8 cellular contexts compared by ENCODE assay signal in genomic region chr1:154969246-154969645, GRCh38. TPM values are rescaled to one million over a fixed set of nuclear protein-coding genes. Genes with fewer than 3 reads are reported as not detected.
DNase-seq lines count a peak whose midpoint lies in the region; ATAC-seq, FAIRE-seq and TF ChIP-seq lines count a peak whose summit lies in the region.

No MANE protein-coding gene starts in this region.

- FAIRE-seq in endothelial cell of umbilical vein (lab: Jason Lieb, UNC) = no peak

- H3K4me1 ChIP-seq in BLaER1 (peaks cover 65% of the 10 kb centered on the region), Panc1 (ENCODE audit: control insufficient read depth, insufficient read depth, low read length) (peaks cover 43% of the 10 kb centered on the region), endothelial cell of umbilical vein (ENCODE audit: control insufficient read depth, extremely low read depth, insufficient read depth, low read length) (peaks cover 66% of the 10 kb centered on the region), neuronal stem cell (ENCODE audit: control insufficient read depth in 2 of 2, insufficient read depth in 1 of 2, low read depth in 1 of 2, low read length in 2 of 2) (peaks cover 27 to 30% of the 10 kb centered on the region in 2 donors)

- peaks cover 58% of the 10 kb centered on the region for H3K79me2 ChIP-seq in endothelial cell of umbilical vein (ENCODE audit: control insufficient read depth, insufficient read depth, low read length)

- no TSS peak for BruUV-seq in Panc1 (replicated peaks; lab: Mats Ljungman, UMichigan)
- BruUV-seq in endothelial cell of umbilical vein (replicated peaks; lab: Mats Ljungman, UMichigan) = no TSS peak

- peak overlapping the region; percentile 40 for H3K18ac ChIP-seq in neuronal stem cell (ENCODE audit: low read length)

- no peak overlapping the region for H2BK5ac ChIP-seq in neuronal stem cell (ENCODE audit: low read length)

- H3K14ac ChIP-seq in neuronal stem cell (ENCODE audit: low read length) = no peak overlapping the region

- no peaks in the 10 kb centered on the region for H3K27me3 ChIP-seq in BLaER1
- H3K27me3 ChIP-seq in Panc1 (ENCODE audit: control insufficient read depth, insufficient read depth, low read length) = no peaks in the 10 kb centered on the region
- H3K27me3 ChIP-seq in endothelial cell of umbilical vein (ENCODE audit: control insufficient read depth in 2 of 2, insufficient read depth in 2 of 2, low read length in 2 of 2) = no peaks in the 10 kb centered on the region
- H3K27me3 ChIP-seq in neuronal stem cell (ENCODE audit: control insufficient read depth in 3 of 3, insufficient read depth in 3 of 3, low read depth in 1 of 3, low read length in 3 of 3) = no peaks in the 10 kb centered on the region

- H4K20me1 ChIP-seq in BLaER1 = peaks cover 48% of the 10 kb centered on the region
- no peaks in the 10 kb centered on the region for H4K20me1 ChIP-seq in endothelial cell of umbilical vein (replicated peaks; ENCODE audit: control insufficient read depth, extremely low read depth, insufficient read depth, low read length)

- H3K23ac ChIP-seq in neuronal stem cell (ENCODE audit: low read depth, low read length, poor library complexity) = peak overlapping the region; percentile 25

- peak overlapping the region; percentile 22 for H2BK15ac ChIP-seq in neuronal stem cell (ENCODE audit: low read length)

- no peak overlapping the region for H4K8ac ChIP-seq in neuronal stem cell (ENCODE audit: low read depth, low read length)

- peaks cover 55% of the 10 kb centered on the region for H3K36me3 ChIP-seq in BLaER1
- peaks cover 6% of the 10 kb centered on the region for H3K36me3 ChIP-seq in Panc1 (ENCODE audit: control insufficient read depth, insufficient read depth, low read length)
- peaks cover 19 to 27% of the 10 kb centered on the region in 2 experiments for H3K36me3 ChIP-seq in endothelial cell of umbilical vein (ENCODE audit: control insufficient read depth in 2 of 2, extremely low read depth in 1 of 2, insufficient read depth in 2 of 2, low read length in 2 of 2)
- H3K36me3 ChIP-seq in neuronal stem cell (replicated peaks in 1 of 2; ENCODE audit: control insufficient read depth in 2 of 2, insufficient read depth in 2 of 2, low read length in 2 of 2) = peaks cover 19 to 48% of the 10 kb centered on the region in 2 donors

- H3K27ac ChIP-seq in BLaER1 (peak overlapping the region; percentile 83), Panc1 (ENCODE audit: low read length) (peak overlapping the region; percentile 98), endothelial cell of umbilical vein (ENCODE audit: insufficient read depth, low read depth, low read length) (peak overlapping the region; percentile 99), neuronal stem cell (replicated peaks; ENCODE audit: low read length) (no peak overlapping the region)

- CTCF ChIA-PET in Panc1 (lab: Charles Lee) = interaction anchor here (0.6 kb wide), 1 partner anchor 91 kb away, joined by 11 read pairs; no protein-coding TSS in a partner anchor
- CTCF ChIA-PET in endothelial cell of umbilical vein (lab: Charles Lee) = interaction anchor here (1.3 to 8.5 kb wide), 6 partner anchors 8 to 82 kb away, joined by 4 to 81 read pairs (median 22); partner anchors contain the start of genes ADAM15, PBXIP1 and PYGO2

- H2BK120ac ChIP-seq in neuronal stem cell (ENCODE audit: low read depth, low read length) = no peak overlapping the region

- dilution Hi-C loops in endothelial cell of umbilical vein (cut with MboI; ENCODE audit: extremely low pct_ligation_motif_present, low sequenced_read_pairs) = no loop called here

- peak overlapping the region; percentile 62 for H3K4me3 ChIP-seq in BLaER1
- peak overlapping the region; percentile 77 to 88 for H3K4me3 ChIP-seq in Panc1 (ENCODE audit: low read depth in 2 of 2, low read length in 2 of 2)
- H3K4me3 ChIP-seq in endothelial cell of umbilical vein (replicated peaks in 1 of 3; ENCODE audit: insufficient read depth in 1 of 3, low read depth in 1 of 3, low read length in 3 of 3) = peak overlapping the region; percentile 64 to 78 (median 70)
- peak overlapping the region; percentile 50 to 77 for H3K4me3 ChIP-seq in neuronal stem cell (ENCODE audit: low read length in 2 of 2)

- H3K9me3 ChIP-seq in BLaER1 = no peaks in the 10 kb centered on the region
- no peaks in the 10 kb centered on the region for H3K9me3 ChIP-seq in Panc1 (ENCODE audit: control insufficient read depth, insufficient read depth, low read depth, low read length)
- H3K9me3 ChIP-seq in endothelial cell of umbilical vein (replicated peaks; ENCODE audit: control insufficient read depth, insufficient read depth, low read length) = no peaks in the 10 kb centered on the region
- H3K9me3 ChIP-seq in neuronal stem cell (replicated peaks in 1 of 2; ENCODE audit: control insufficient read depth in 2 of 2, insufficient read depth in 1 of 2, low read depth in 1 of 2, low read length in 2 of 2) = no peaks in the 10 kb centered on the region

- H2AFZ ChIP-seq in endothelial cell of umbilical vein (ENCODE audit: low read depth, low read length) = no peak overlapping the region
- no peak overlapping the region for H2AFZ ChIP-seq in neuronal stem cell (ENCODE audit: low read length)

- H3K9ac ChIP-seq in BLaER1 (peak overlapping the region; percentile 77), endothelial cell of umbilical vein (replicated peaks; ENCODE audit: extremely low read depth, insufficient read depth, low read length) (peak overlapping the region; percentile 57), neuronal stem cell (ENCODE audit: low read depth, low read length, poor library complexity) (peak overlapping the region; percentile 80)

- no peak for TF ChIP-seq POLR2A in endothelial cell of umbilical vein (IDR thresholded peaks at IDR 0.05; ENCODE audit: low read depth, low read length)

- H3K9me1 ChIP-seq in endothelial cell of umbilical vein (replicated peaks; ENCODE audit: control insufficient read depth, extremely low read depth, insufficient read depth, low read length) = no peaks in the 10 kb centered on the region

- POLR2A ChIA-PET in Panc1 (lab: Charles Lee) (no interaction called here), endothelial cell of umbilical vein (lab: Charles Lee) (no interaction called here)

- TF ChIP-seq CTCF in Panc1 (IDR thresholded peaks at IDR 0.05) (no peak), endothelial cell of umbilical vein (IDR thresholded peaks at IDR 0.05; ENCODE audit: extremely low read depth in 1 of 2, insufficient read depth in 1 of 2, low read depth in 1 of 2, low read length in 2 of 2) (no peak)

- peak overlapping the region; percentile 34 for H2AK5ac ChIP-seq in neuronal stem cell (ENCODE audit: low read depth, low read length)

- ATAC-seq in Panc1 = no peak
- ATAC-seq in GM21447 (IDR thresholded peaks at IDR 0.05; ENCODE audit: unreplicated experiment) = no peak

- no peak overlapping the region for H3K4ac ChIP-seq in neuronal stem cell (ENCODE audit: low read length)

- no CpG with 5 or more reads among the region's 5 CpGs for WGBS in neuronal stem cell (ENCODE audit: extremely low coverage in 2 of 2, insufficient read length in 2 of 2, insufficient replicate concordance in 1 of 2), 2 donors

- H3K4me2 ChIP-seq in BLaER1 (peak overlapping the region; percentile 97), endothelial cell of umbilical vein (ENCODE audit: insufficient read depth, low read length) (peak overlapping the region; percentile 80), neuronal stem cell (ENCODE audit: insufficient read depth, low read length, poor library complexity, severe bottlenecking) (peak overlapping the region; percentile 96)

- intact Hi-C loops in Panc1 (cut with micrococcal nuclease; ENCODE audit: unreplicated experiment) = no loop called here
- intact Hi-C loops in endothelial cell of umbilical vein (cut with micrococcal nuclease) = no loop called here

- H3K79me1 ChIP-seq in neuronal stem cell (ENCODE audit: low read depth, low read length) = peaks cover 9% of the 10 kb centered on the region

- H4K91ac ChIP-seq in neuronal stem cell (ENCODE audit: low read depth, low read length, poor library complexity) = no peak overlapping the region

- DNase-seq in Panc1 (ENCODE audit: low read depth, low spot score) = no peak
- no peak for DNase-seq in endothelial cell of umbilical vein (ENCODE audit: low read depth, low spot score)
- DNase-seq in neuronal stem cell (ENCODE audit: low spot score) = no peak
- no peak for DNase-seq in glomerular visceral epithelial cell (ENCODE audit: extremely low spot score)
- DNase-seq in ACHN = no peak
- no peak for DNase-seq in NCI-H526 treated with DMSO at 0.1 percent for 48 hours (lab: John Stamatoyannopoulos, UW)

- H2BK12ac ChIP-seq in neuronal stem cell (ENCODE audit: low read length) = no peak overlapping the region

- in situ Hi-C loops in Panc1 (cut with HindIII; ENCODE audit: low pct_unique_long_range_greater_than_20kb, low sequenced_read_pairs) = no loop called here
- in situ Hi-C loops in ACHN (cut with HindIII; ENCODE audit: low pct_ligation_motif_present, low pct_unique_long_range_greater_than_20kb, low sequenced_read_pairs) = no loop called here

RNA-seq across cellular contexts. Expression of gene SHC1, which starts 1.3 kb away (rescaled TPM):
- total RNA-seq in Panc1 (2021; ENCODE audit: unreplicated experiment) (373 TPM), endothelial cell of umbilical vein (286 and 316 TPM in 2 replicates)
- 479 TPM for polyA plus RNA-seq in Panc1 (2012; ENCODE audit: insufficient read length)
- polyA plus RNA-seq in endothelial cell of umbilical vein = 324 and 379 TPM in 2 replicates
- 270 and 289 TPM in 2 replicates for polyA plus RNA-seq in endothelial cell of umbilical vein (2011; cell fraction: cytosol; rRNA removed)
- 1,209 and 1,535 TPM in 2 replicates for polyA plus RNA-seq in endothelial cell of umbilical vein (2011; cell fraction: nucleus; rRNA removed)
- 283 and 289 TPM in 2 replicates for polyA plus RNA-seq in endothelial cell of umbilical vein (2012)
- 398 and 421 TPM in 2 replicates for polyA minus RNA-seq in endothelial cell of umbilical vein
- 78.9 TPM for polyA minus RNA-seq in endothelial cell of umbilical vein (2011; cell fraction: cytosol; rRNA and poly(A)+ RNA removed)
- polyA minus RNA-seq in endothelial cell of umbilical vein (2011; cell fraction: nucleus; rRNA and poly(A)+ RNA removed) = 156 and 190 TPM in 2 replicates
- 95.8 TPM for polyA plus RNA-seq in neuronal stem cell (2013, experiment 1 of 2)
- polyA plus RNA-seq in neuronal stem cell (2013, experiment 2 of 2) = 97.1 TPM

RNA-seq across cellular contexts. Expression of gene CKS1B, which starts 5.2 kb away (rescaled TPM):
- total RNA-seq in Panc1 (2021; ENCODE audit: unreplicated experiment) (212 TPM), endothelial cell of umbilical vein (126 and 128 TPM in 2 replicates)
- 156 TPM for polyA plus RNA-seq in Panc1 (2012; ENCODE audit: insufficient read length)
- polyA plus RNA-seq in endothelial cell of umbilical vein = 280 and 319 TPM in 2 replicates
- 344 and 372 TPM in 2 replicates for polyA plus RNA-seq in endothelial cell of umbilical vein (2011; cell fraction: cytosol; rRNA removed)
- 121 and 129 TPM in 2 replicates for polyA plus RNA-seq in endothelial cell of umbilical vein (2011; cell fraction: nucleus; rRNA removed)
- polyA plus RNA-seq in endothelial cell of umbilical vein (2012) = 88.1 and 218 TPM in 2 replicates
- polyA minus RNA-seq in endothelial cell of umbilical vein = 130 and 146 TPM in 2 replicates
- polyA minus RNA-seq in endothelial cell of umbilical vein (2011; cell fraction: cytosol; rRNA and poly(A)+ RNA removed) = 115 TPM
- 25.5 and 37.7 TPM in 2 replicates for polyA minus RNA-seq in endothelial cell of umbilical vein (2011; cell fraction: nucleus; rRNA and poly(A)+ RNA removed)
- polyA plus RNA-seq in neuronal stem cell (2013, experiment 1 of 2) = 629 TPM
- polyA plus RNA-seq in neuronal stem cell (2013, experiment 2 of 2) = 633 TPM

RNA-seq across cellular contexts. Expression of gene PYGO2, which starts 7.7 kb away (rescaled TPM):
- total RNA-seq in Panc1 (2021; ENCODE audit: unreplicated experiment) (41.1 TPM), endothelial cell of umbilical vein (21.5 and 21.9 TPM in 2 replicates)
- 27.3 TPM for polyA plus RNA-seq in Panc1 (2012; ENCODE audit: insufficient read length)
- 19.3 and 19.5 TPM in 2 replicates for polyA plus RNA-seq in endothelial cell of umbilical vein
- 15.7 and 17.9 TPM in 2 replicates for polyA plus RNA-seq in endothelial cell of umbilical vein (2011; cell fraction: cytosol; rRNA removed)
- polyA plus RNA-seq in endothelial cell of umbilical vein (2011; cell fraction: nucleus; rRNA removed) = 29.3 and 31.7 TPM in 2 replicates
- polyA plus RNA-seq in endothelial cell of umbilical vein (2012) = 9.3 and 13.0 TPM in 2 replicates
- 12.3 and 12.6 TPM in 2 replicates for polyA minus RNA-seq in endothelial cell of umbilical vein
- 30.9 TPM for polyA minus RNA-seq in endothelial cell of umbilical vein (2011; cell fraction: cytosol; rRNA and poly(A)+ RNA removed)
- 6.4 and 9.2 TPM in 2 replicates for polyA minus RNA-seq in endothelial cell of umbilical vein (2011; cell fraction: nucleus; rRNA and poly(A)+ RNA removed)
- polyA plus RNA-seq in neuronal stem cell (2013, experiment 1 of 2) = 48.6 TPM
- polyA plus RNA-seq in neuronal stem cell (2013, experiment 2 of 2) = 48.1 TPM

RNA-seq across cellular contexts. Expression of gene PBXIP1, which starts 13.3 kb away (rescaled TPM):
- 40.7 TPM for total RNA-seq in Panc1 (2021; ENCODE audit: unreplicated experiment)
- polyA plus RNA-seq in Panc1 (2012; ENCODE audit: insufficient read length) = 64.9 TPM
- 49.0 and 49.4 TPM in 2 replicates for total RNA-seq in endothelial cell of umbilical vein
- polyA plus RNA-seq in endothelial cell of umbilical vein = 45.0 and 54.7 TPM in 2 replicates
- 50.0 and 61.1 TPM in 2 replicates for polyA plus RNA-seq in endothelial cell of umbilical vein (2011; cell fraction: cytosol; rRNA removed)
- 76.7 and 77.1 TPM in 2 replicates for polyA plus RNA-seq in endothelial cell of umbilical vein (2011; cell fraction: nucleus; rRNA removed)
- 45.2 and 46.0 TPM in 2 replicates for polyA plus RNA-seq in endothelial cell of umbilical vein (2012)
- polyA minus RNA-seq in endothelial cell of umbilical vein = 60.7 and 62.5 TPM in 2 replicates
- 8.9 TPM for polyA minus RNA-seq in endothelial cell of umbilical vein (2011; cell fraction: cytosol; rRNA and poly(A)+ RNA removed)
- 20.8 and 23.4 TPM in 2 replicates for polyA minus RNA-seq in endothelial cell of umbilical vein (2011; cell fraction: nucleus; rRNA and poly(A)+ RNA removed)
- 21.9 TPM for polyA plus RNA-seq in neuronal stem cell (2013, experiment 1 of 2)
- 21.6 TPM for polyA plus RNA-seq in neuronal stem cell (2013, experiment 2 of 2)

RNA-seq across cellular contexts. Expression of gene FLAD1, which starts 13.9 kb away (rescaled TPM):
- total RNA-seq in Panc1 (2021; ENCODE audit: unreplicated experiment) (72.8 TPM), endothelial cell of umbilical vein (42.2 and 48.8 TPM in 2 replicates)
- 61.9 TPM for polyA plus RNA-seq in Panc1 (2012; ENCODE audit: insufficient read length)
- 59.1 and 66.8 TPM in 2 replicates for polyA plus RNA-seq in endothelial cell of umbilical vein
- 52.5 and 52.8 TPM in 2 replicates for polyA plus RNA-seq in endothelial cell of umbilical vein (2011; cell fraction: cytosol; rRNA removed)
- polyA plus RNA-seq in endothelial cell of umbilical vein (2011; cell fraction: nucleus; rRNA removed) = 78.8 and 91.1 TPM in 2 replicates
- polyA plus RNA-seq in endothelial cell of umbilical vein (2012) = 41.8 and 45.5 TPM in 2 replicates
- 51.6 and 54.4 TPM in 2 replicates for polyA minus RNA-seq in endothelial cell of umbilical vein
- polyA minus RNA-seq in endothelial cell of umbilical vein (2011; cell fraction: cytosol; rRNA and poly(A)+ RNA removed) = 56.6 TPM
- 20.8 and 24.2 TPM in 2 replicates for polyA minus RNA-seq in endothelial cell of umbilical vein (2011; cell fraction: nucleus; rRNA and poly(A)+ RNA removed)
- 42.3 TPM for polyA plus RNA-seq in neuronal stem cell (2013, experiment 1 of 2)
- polyA plus RNA-seq in neuronal stem cell (2013, experiment 2 of 2) = 41.1 TPM
